29 cellular contexts compared by ENCODE assay signal in genomic region chr6:38907264-38907663, GRCh38.
"Had no signal": no experiment of that assay in that cellular context is flagged by ENCODE, and none has a peak within 500 bp of the region (broad histone marks: within the 10 kb centered on the region; RNA-seq: fewer than 3 reads in every experiment).

No MANE protein-coding gene starts in this region.

- DNase-seq: activated CD4-positive, alpha-beta memory T cell treated with anti-CD3 and anti-CD28 coated beads for 36 hours; activated CD4-positive, alpha-beta T cell treated with anti-CD3 and anti-CD28 coated beads for 36 hours; activated CD4-positive, alpha-beta T cell treated with anti-CD3 and anti-CD28 coated beads, Interleukin-2, amount 10 ng/mL, durations not matched to agents 24 days and 14 days; activated CD4-positive, CD25-positive, alpha-beta regulatory T cell; activated CD4-positive, CD25-positive, alpha-beta regulatory T cell treated with anti-CD3 and anti-CD28 coated beads, Interleukin-2, amount 50 U/mL, for 72 hours; activated CD8-positive, alpha-beta memory T cell treated with anti-CD3 and anti-CD28 coated beads, Interleukin-2, amount 10 ng/mL, durations not matched to agents 7 days and 5 days; activated CD8-positive, alpha-beta memory T cell treated with anti-CD3 and anti-CD28 coated beads, Interleukin-2, amount 50 U/mL, for 4 hours; activated CD8-positive, alpha-beta T cell treated with anti-CD3 and anti-CD28 coated beads, Interleukin-2, amount 10 ng/mL, durations not matched to agents 7 days and 5 days; activated effector memory CD4-positive, alpha-beta T cell treated with anti-CD3 and anti-CD28 coated beads, Interleukin-2, amount 50 U/mL, for 16 hours; activated naive CD4-positive, alpha-beta T cell treated with anti-CD3 and anti-CD28 coated beads for 36 hours; activated naive CD8-positive, alpha-beta T cell treated with anti-CD3 and anti-CD28 coated beads for 36 hours; activated naive CD8-positive, alpha-beta T cell treated with anti-CD3 and anti-CD28 coated beads, Interleukin-2, amount 50 U/mL, for 24 hours; activated T-cell treated with anti-CD3 and anti-CD28 coated beads, Interleukin-2, amount 50 U/mL, for 1 hour; activated T-cell treated with anti-CD3 and anti-CD28 coated beads, Interleukin-2, amount 50 U/mL, for 48 hours; adrenal gland; amygdala; aorta; body of pancreas; central memory CD4-positive, alpha-beta T cell; cerebellar nuclear complex; colonic mucosa; effector CD8-positive, alpha-beta T cell; esophagus squamous epithelium; foreskin melanocyte had no signal

- FAIRE-seq: endometrium, endothelial cell of umbilical vein had no signal

- H3K27me3 ChIP-seq: adrenal gland, body of pancreas, cardiac muscle cell, colonic mucosa had no signal

- H3K9me3 ChIP-seq: adrenal gland, body of pancreas, colonic mucosa, esophagus squamous epithelium, gastroesophageal sphincter had no signal

- H3K36me3 ChIP-seq: adrenal gland, cardiac muscle cell, colonic mucosa, esophagus squamous epithelium, gastroesophageal sphincter had no signal

- H3K27ac ChIP-seq: adrenal gland, body of pancreas, cardiac muscle cell, colonic mucosa, epithelial cell of prostate, esophagus squamous epithelium, gastroesophageal sphincter had no signal

- ATAC-seq: activated CD4-positive, alpha-beta T cell treated with anti-CD3 and anti-CD28 coated beads for 36 hours; activated CD8-positive, alpha-beta memory T cell treated with anti-CD3 and anti-CD28 coated beads, Interleukin-2, amount 10 ng/mL, durations not matched to agents 7 days and 5 days; activated CD8-positive, alpha-beta T cell treated with anti-CD3 and anti-CD28 coated beads, Interleukin-2, amount 10 ng/mL, durations not matched to agents 7 days and 5 days; activated naive CD8-positive, alpha-beta T cell treated with anti-CD3 and anti-CD28 coated beads, Interleukin-2, amount 50 U/mL, for 24 hours; body of pancreas; gastroesophageal sphincter had no signal

- H3K4me1 ChIP-seq: adrenal gland, body of pancreas, colonic mucosa, esophagus squamous epithelium, gastroesophageal sphincter had no signal

- H3K4me3 ChIP-seq: adrenal gland, body of pancreas, cardiac muscle cell, colonic mucosa, esophagus squamous epithelium, gastroesophageal sphincter had no signal
